ENCODE assay signal across 2 cellular contexts in genomic region chr6:169426611-169427010, GRCh38.
TF ChIP-seq lines count a peak whose summit lies in the region.

No MANE protein-coding gene starts in this region.

TF ChIP-seq in HepG2, 621 proteins besides CTCF, POLR2A, EP300 and RAD21:
- TF ChIP-seq ZNF251 (CRISPR knock-in tag; IDR thresholded peaks at IDR 0.05) (no peak), CENPT (CRISPR knock-in tag; IDR thresholded peaks at IDR 0.05; ENCODE audit: low read depth) (no peak), ZFP36L1 (CRISPR knock-in tag; IDR thresholded peaks at IDR 0.05) (no peak), TOE1 (CRISPR knock-in tag; IDR thresholded peaks at IDR 0.05) (no peak), PHB2 (IDR thresholded peaks at IDR 0.05; ENCODE audit: partially characterized antibody) (no peak), NFYC (CRISPR knock-in tag; IDR thresholded peaks at IDR 0.05) (no peak), ZNF781 (CRISPR knock-in tag; IDR thresholded peaks at IDR 0.05; ENCODE audit: borderline replicate concordance, not compliant biosample characterization) (no peak), E2F1 (CRISPR knock-in tag; IDR thresholded peaks at IDR 0.05) (no peak), MTF2 (CRISPR knock-in tag; IDR thresholded peaks at IDR 0.05; ENCODE audit: borderline replicate concordance) (no peak), HNRNPLL (IDR thresholded peaks at IDR 0.05; ENCODE audit: low read depth, low read length, poor library complexity, severe bottlenecking) (no peak), ZNF431 (CRISPR knock-in tag; IDR thresholded peaks at IDR 0.05; ENCODE audit: borderline replicate concordance, low read depth) (no peak), ERF (CRISPR knock-in tag; IDR thresholded peaks at IDR 0.05) (no peak), ZNF337 (CRISPR knock-in tag; IDR thresholded peaks at IDR 0.05; ENCODE audit: borderline replicate concordance, low read depth) (no peak), HNRNPH1 (optimal IDR thresholded peaks at IDR 0.05; ENCODE audit: low read depth, low read length) (no peak), ZNF180 (CRISPR knock-in tag; IDR thresholded peaks at IDR 0.05; ENCODE audit: borderline replicate concordance, low read depth) (no peak), RORA (CRISPR knock-in tag; IDR thresholded peaks at IDR 0.05) (no peak), EEA1 (CRISPR knock-in tag; IDR thresholded peaks at IDR 0.05; ENCODE audit: borderline replicate concordance) (no peak), ZMAT5 (CRISPR knock-in tag; IDR thresholded peaks at IDR 0.05; ENCODE audit: borderline replicate concordance, low read depth) (no peak)

TF ChIP-seq in H1, 55 proteins besides CTCF, POLR2A, EP300 and RAD21:
- TF ChIP-seq E2F6 (IDR thresholded peaks at IDR 0.05) (peak; percentile 62), MAX (IDR thresholded peaks at IDR 0.05) (peak; percentile 87), KDM1A (IDR thresholded peaks at IDR 0.05; ENCODE audit: borderline replicate concordance, low read length) (no peak)
